21 cellular contexts compared by ENCODE assay signal in genomic region chr12:16393126-16393525, GRCh38.
"Had no signal": no experiment of that assay in that cellular context is flagged by ENCODE, and none has a peak within 500 bp of the region (broad histone marks: within the 10 kb centered on the region; RNA-seq: fewer than 3 reads in every experiment).

No MANE protein-coding gene starts in this region.

- H3K27ac Mint-ChIP-seq: effector memory CD8-positive, alpha-beta T cell; natural killer cell treated with Interleukin-12 subunit alpha and Interleukin-12 subunit beta and Interleukin-15 and Interleukin-18, amount 100 ng/mL, for 72 hours; neural progenitor cell; stimulated activated memory B cell treated with anti-CD40 and anti-IgM and Interleukin-4, amounts not matched to agents 10 μg/mL and 1 μg/mL and 100 μg/mL, for 72 hours; stimulated activated naive CD8-positive, alpha-beta T cell treated with anti-CD3 and anti-CD28 coated beads, Interleukin-15, Interleukin-2, amounts not matched to agents 100 ng/mL and 50 ng/mL, for 24 hours had no signal

- H3K4me1 Mint-ChIP-seq: neural progenitor cell; stimulated activated memory B cell treated with anti-CD40 and anti-IgM and Interleukin-4, amounts not matched to agents 10 μg/mL and 1 μg/mL and 100 μg/mL, for 72 hours had no signal

- H3K4me3 Mint-ChIP-seq: effector memory CD8-positive, alpha-beta T cell; natural killer cell treated with Interleukin-12 subunit alpha and Interleukin-12 subunit beta and Interleukin-15 and Interleukin-18, amount 100 ng/mL, for 72 hours; neural progenitor cell; stimulated activated memory B cell treated with anti-CD40 and anti-IgM and Interleukin-4, amounts not matched to agents 10 μg/mL and 1 μg/mL and 100 μg/mL, for 72 hours; stimulated activated naive CD8-positive, alpha-beta T cell treated with anti-CD3 and anti-CD28 coated beads, Interleukin-15, Interleukin-2, amounts not matched to agents 100 ng/mL and 50 ng/mL, for 24 hours had no signal

- H3K36me3 Mint-ChIP-seq: natural killer cell treated with Interleukin-12 subunit alpha and Interleukin-12 subunit beta and Interleukin-15 and Interleukin-18, amount 100 ng/mL, for 72 hours; stimulated activated memory B cell treated with anti-CD40 and anti-IgM and Interleukin-4, amounts not matched to agents 10 μg/mL and 1 μg/mL and 100 μg/mL, for 72 hours had no signal

- H3K27me3 Mint-ChIP-seq: effector memory CD8-positive, alpha-beta T cell; natural killer cell treated with Interleukin-12 subunit alpha and Interleukin-12 subunit beta and Interleukin-15 and Interleukin-18, amount 100 ng/mL, for 72 hours; stimulated activated memory B cell treated with anti-CD40 and anti-IgM and Interleukin-4, amounts not matched to agents 10 μg/mL and 1 μg/mL and 100 μg/mL, for 72 hours; stimulated activated naive CD8-positive, alpha-beta T cell treated with anti-CD3 and anti-CD28 coated beads, Interleukin-15, Interleukin-2, amounts not matched to agents 100 ng/mL and 50 ng/mL, for 24 hours had no signal

- DNase-seq: effector memory CD8-positive, alpha-beta T cell; gastrocnemius medialis; glutamatergic neuron; islet precursor cell; lower lobe of right lung; mesenchymal stem cell; midbrain; nucleus accumbens; ovary; retina; right lobe of liver; spleen; stimulated activated CD4-positive, alpha-beta T cell treated with anti-CD3 and anti-CD28 coated beads, Interleukin-15, amount 100 ng/mL, for 24 hours; stimulated activated CD4-positive, alpha-beta T cell treated with anti-CD3 and anti-CD28 coated beads, Interleukin-1b, Interleukin-23, amount 100 ng/mL, for 48 hours; stimulated activated CD4-positive, alpha-beta T cell treated with anti-CD3 and anti-CD28 coated beads, Interleukin-4, amount 100 ng/mL, for 24 hours; testis; upper lobe of right lung had no signal
